9 cellular contexts compared by ENCODE assay signal in genomic region chr12:104219361-104219892, GRCh38. TPM values are rescaled to one million over a fixed set of nuclear protein-coding genes. Genes with fewer than 3 reads are reported as not detected.
DNase-seq lines count a peak whose midpoint lies in the region; ATAC-seq and TF ChIP-seq lines count a peak whose summit lies in the region.
"Had no signal": no experiment of that assay in that cellular context is flagged by ENCODE, and none has a peak within 500 bp of the region (broad histone marks: within the 10 kb centered on the region; RNA-seq: fewer than 3 reads in every experiment).

No MANE protein-coding gene starts in this region.

- ATAC-seq in T-helper 17 cell (no peak), gastrocnemius medialis (peak; percentile 42 to 79), HG02938 (IDR thresholded peaks at IDR 0.05; ENCODE audit: unreplicated experiment) (no peak)

- H3T11ph ChIP-seq in H9 (ENCODE audit: low read length), result no peak overlapping the region

- no peaks in the 10 kb centered on the region for H3K36me3 Mint-ChIP-seq in T-helper 17 cell (ENCODE audit: low read depth)
- H3K36me3 Mint-ChIP-seq in H9 (ENCODE audit: insufficient read depth in 1 of 3, low read depth in 3 of 3), result peaks cover 0 to 4% (median 0%) of the 10 kb centered on the region in 3 experiments; a peak in 1 of 7 replicates

- H3K27ac Mint-ChIP-seq in T-helper 17 cell (peak overlapping the region; percentile 79), H9 (0 out of 7 replicates have a peak overlapping the region, but pooled peaks of 1 of the 3 experiments have one; percentile 6)

- no peak overlapping the region for H3K14ac ChIP-seq in H9 (ENCODE audit: insufficient read depth, low read length)

- H2BK20ac ChIP-seq in H9 (ENCODE audit: low read depth, low read length, poor library complexity, severe bottlenecking), result no peak overlapping the region

- no peak overlapping the region for H4K91ac ChIP-seq in H9 (ENCODE audit: insufficient read length, low read depth, low read length)

- TF ChIP-seq POLR2A in gastrocnemius medialis (IDR thresholded peaks at IDR 0.05), result no peak

- H3F3A ChIP-seq in GM23248 (ENCODE audit: insufficient read depth), result peaks cover 34% of the 10 kb centered on the region

- peak overlapping the region; percentile 61 for H3K4me2 ChIP-seq in GM23248 (ENCODE audit: unreplicated experiment)
- no peak overlapping the region for H3K4me2 ChIP-seq in H9 (ENCODE audit: insufficient read depth, insufficient read length, low read length)

- no peak overlapping the region for H2BK15ac ChIP-seq in H9 (ENCODE audit: low read depth, low read length)

- DNase-seq in 8988T, result peak; percentile 27
- peak; percentile 97 for DNase-seq in GM23248
- DNase-seq in T-helper 17 cell, result no peak
- peak; percentile 99 for DNase-seq in fibroblast of pulmonary artery (ENCODE audit: low read depth)
- no peak for DNase-seq in gastrocnemius medialis
- DNase-seq in NCI-H1048 (lab: John Stamatoyannopoulos, UW), result no peak
- no peak for DNase-seq in H9

- in situ Hi-C loops in GM23248 (cut with MboI), result loop anchor here (25.0 kb wide), 2 partner anchors 643 to 843 kb away; no protein-coding TSS in a partner anchor
- in situ Hi-C loops in gastrocnemius medialis (cut with MboI; ENCODE audit: low sequenced_read_pairs in 4 of 4), result loop anchor here (10.0 to 25.0 kb wide), 4 partner anchors 65 to 1168 kb away; partner anchors contain the start of gene EID3 (in 1 of the 4)

- no peaks in the 10 kb centered on the region for H3K9me2 ChIP-seq in GM23248 (ENCODE audit: insufficient read depth)

- peak overlapping the region; percentile 24; the same call in 1 of the 2 replicates for H3K4me3 ChIP-seq in GM23248
- no peak overlapping the region for H3K4me3 ChIP-seq in fibroblast of pulmonary artery (replicated peaks; ENCODE audit: low read depth, low read length)
- no peak overlapping the region for H3K4me3 ChIP-seq in gastrocnemius medialis

- H3K4me1 Mint-ChIP-seq in T-helper 17 cell (peaks cover 26% of the 10 kb centered on the region), H9 (peaks cover 6 to 8% of the 10 kb centered on the region in 2 experiments)

- H4K20me1 ChIP-seq in GM23248 (ENCODE audit: insufficient read depth), result no peaks in the 10 kb centered on the region
- H4K20me1 ChIP-seq in H9 (ENCODE audit: control insufficient read depth, insufficient read depth, insufficient read length), result no peaks in the 10 kb centered on the region

- 6 to 8% methylated on average over 4 of the region's 4 CpGs for WGBS in GM23248 (ENCODE audit: low coverage in 1 of 2, low lambda C conversion rate in 2 of 2, missing lambda C conversion rate in 2 of 2), 2 experiments
- WGBS in H9 (ENCODE audit: extremely low coverage, insufficient read length, low lambda C conversion rate), result no CpG with 5 or more reads among the region's 4 CpGs

- TF ChIP-seq CTCF in fibroblast of pulmonary artery (IDR thresholded peaks at IDR 0.05; ENCODE audit: low read length, missing control alignments) (no peak), gastrocnemius medialis (IDR thresholded peaks at IDR 0.05 in 4 of 5, conservative IDR thresholded peaks at IDR 0.05 in 1 of 5) (no peak), H9 (conservative IDR thresholded peaks at IDR 0.05) (no peak)

- H3K4ac ChIP-seq in H9 (ENCODE audit: low read depth, low read length), result no peak overlapping the region

- no peak overlapping the region for H3K56ac ChIP-seq in H9 (ENCODE audit: insufficient read length, low read depth, low read length)

- peaks cover 8% of the 10 kb centered on the region for H3K27me3 Mint-ChIP-seq in T-helper 17 cell
- H3K27me3 Mint-ChIP-seq in H9 (ENCODE audit: low read depth), result peaks cover 34% of the 10 kb centered on the region

- H2BK5ac ChIP-seq in H9 (ENCODE audit: insufficient read length, low read length), result no peak overlapping the region

- H3K4me3 Mint-ChIP-seq in T-helper 17 cell, result peak overlapping the region; percentile 65
- no peak overlapping the region for H3K4me3 Mint-ChIP-seq in H9
- H3K4me3 Mint-ChIP-seq: central memory CD8-positive, alpha-beta T cell had no signal

- H3K79me1 ChIP-seq in H9 (ENCODE audit: insufficient read depth, low read depth, low read length, poor library complexity, severe bottlenecking), result no peaks in the 10 kb centered on the region

- no peak overlapping the region for H2AK5ac ChIP-seq in H9 (ENCODE audit: insufficient read length, low read length)

- H3K9me3 ChIP-seq in GM23248 (ENCODE audit: low read depth) (no peaks in the 10 kb centered on the region), T-helper 17 cell (ENCODE audit: control insufficient read depth, low read length, poor library complexity, severe bottlenecking) (no peaks in the 10 kb centered on the region), gastrocnemius medialis (no peaks in the 10 kb centered on the region), H9 (ENCODE audit: control insufficient read depth, low read depth, low read length) (no peaks in the 10 kb centered on the region)

- H3K27me3 ChIP-seq in GM23248 (replicated peaks; ENCODE audit: insufficient read depth), result no peaks in the 10 kb centered on the region
- no peaks in the 10 kb centered on the region for H3K27me3 ChIP-seq in gastrocnemius medialis
- no peaks in the 10 kb centered on the region; the same call in 1 of the 2 replicates for H3K27me3 ChIP-seq in H9 (ENCODE audit: insufficient read depth, low read length)

- peaks cover 7% of the 10 kb centered on the region; the same call in 1 of the 2 replicates for H3K79me2 ChIP-seq in GM23248 (ENCODE audit: insufficient read depth)
- no peaks in the 10 kb centered on the region for H3K79me2 ChIP-seq in H9 (ENCODE audit: insufficient read depth, low read length)

- H3K4me1 ChIP-seq in GM23248 (ENCODE audit: insufficient read depth) (peaks cover 25% of the 10 kb centered on the region), gastrocnemius medialis (peaks cover 10 to 16% of the 10 kb centered on the region in 2 donors), H9 (ENCODE audit: insufficient read depth, low read length) (no peaks in the 10 kb centered on the region)

- H3K36me3 ChIP-seq in GM23248 (ENCODE audit: low read depth), result no peaks in the 10 kb centered on the region
- no peaks in the 10 kb centered on the region for H3K36me3 ChIP-seq in gastrocnemius medialis

- no peaks in the 10 kb centered on the region for H3K9me3 Mint-ChIP-seq in H9
- H3K9me3 Mint-ChIP-seq: central memory CD8-positive, alpha-beta T cell had no signal

- peaks cover 4% of the 10 kb centered on the region for H3K23me2 ChIP-seq in H9 (ENCODE audit: insufficient read length, low read depth, low read length, poor library complexity, severe bottlenecking)

- no peak overlapping the region for H2AFZ ChIP-seq in GM23248
- no peak overlapping the region for H2AFZ ChIP-seq in H9 (ENCODE audit: low read length)

- no peak overlapping the region for H4K8ac ChIP-seq in H9 (replicated peaks; ENCODE audit: insufficient read length, low read depth, low read length)

- no peak overlapping the region for H2BK120ac ChIP-seq in H9 (ENCODE audit: low read depth, low read length, poor library complexity, severe bottlenecking)

- intact Hi-C loops in gastrocnemius medialis (cut with DNase I; ENCODE audit: low total_unique reads), result loop anchor here (1.0 to 5.0 kb wide), 2 partner anchors 38 to 66 kb away; no protein-coding TSS in a partner anchor

- H3K9ac ChIP-seq in GM23248, result peak overlapping the region; percentile 70
- no peak overlapping the region for H3K9ac ChIP-seq in H9 (ENCODE audit: extremely low read depth, insufficient read length, low read length)

- H3K27ac ChIP-seq in GM23248 (peak overlapping the region; percentile 97), gastrocnemius medialis (peak overlapping the region; percentile 56 to 72 (median 66)), H9 (ENCODE audit: insufficient read length, low read depth, low read length) (no peak overlapping the region)

- H4K5ac ChIP-seq in H9 (ENCODE audit: insufficient read length, low read depth, low read length), result no peak overlapping the region

- no peak overlapping the region for H3K23ac ChIP-seq in H9 (ENCODE audit: insufficient read length, low read depth, low read length)

- no peak overlapping the region for H3K18ac ChIP-seq in H9 (ENCODE audit: insufficient read length, low read depth, low read length)

- no peak overlapping the region for H2BK12ac ChIP-seq in H9 (ENCODE audit: insufficient read length, low read depth, low read length)

RNA-seq across cellular contexts. Expression of gene TXNRD1, which starts 3.8 kb away (rescaled TPM):
- total RNA-seq in GM23248 (2014; rRNA removed; shearing (Covaris generic)), result 464 and 477 TPM in 2 replicates
- polyA plus RNA-seq in GM23248 (2016; fragmentation: Nextera tagmentation; extraction: Ambion mirVana), result 255 and 258 TPM in 2 replicates
- total RNA-seq in T-helper 17 cell (10 to 100 TPM; 33.5 to 47.2 TPM), gastrocnemius medialis (100 to 1,000 TPM in 3 of 4 donors, 10 to 100 TPM in 1; 96.6 to 139 (median 118) TPM), H9 (2021) (93.6 and 100 TPM in 2 replicates)

Comparison
In these comparisons a context has a peak if more than half of its experiments do, and no peak if none do; other contexts are left out.
1. DNase-seq: peak in 8988T (single experiment), GM23248 (single experiment) and fibroblast of pulmonary artery (single experiment); none in T-helper 17 cell (0 of 3), gastrocnemius medialis (0 of 2), NCI-H1048 (single experiment) and H9 (single experiment).
2. ATAC-seq: peak in gastrocnemius medialis (2 of 2); none in T-helper 17 cell (single experiment) and HG02938 (single experiment).